ENCODE assay signal across 8 cellular contexts in genomic region chrX:132022115-132022862, GRCh38. TPM values are rescaled to one million over a fixed set of nuclear protein-coding genes. Genes with fewer than 3 reads are reported as not detected.
DNase-seq lines count a peak whose midpoint lies in the region; ATAC-seq and TF ChIP-seq lines count a peak whose summit lies in the region.

No MANE protein-coding gene starts in this region.

- H3K36me3 ChIP-seq in SK-N-SH (replicated peaks in 1 of 2; ENCODE audit: control insufficient read depth in 1 of 2, insufficient read depth in 2 of 2, low read length in 1 of 2) (no peaks in the 10 kb centered on the region), endocrine pancreas (ENCODE audit: control insufficient read depth, insufficient read depth, low read length) (no peaks in the 10 kb centered on the region), neuron (ENCODE audit: insufficient read depth, low read length) (no peaks in the 10 kb centered on the region)

- POLR2A ChIA-PET in SK-N-SH (lab: Yijun Ruan, JAX), result no interaction called here

- CTCF ChIA-PET in SK-N-SH (lab: Yijun Ruan, JAX), result interaction anchor here (0.8 to 1.1 kb wide), 3 partner anchors 49 to 197 kb away, joined by 3 to 5 read pairs (median 3); partner anchors contain the start of gene RAP2C

- H3K9me2 ChIP-seq in SK-N-SH, result no peaks in the 10 kb centered on the region

- WGBS in SK-N-SH (ENCODE audit: low lambda C conversion rate), result 8% methylated on average over 11 of the region's 19 CpGs

- H3K27me3 ChIP-seq in SK-N-SH (ENCODE audit: insufficient read depth) (peaks cover 15% of the 10 kb centered on the region; the same call in 1 of the 2 replicates), endocrine pancreas (ENCODE audit: control insufficient read depth, insufficient read depth, low read length) (no peaks in the 10 kb centered on the region), neuron (ENCODE audit: insufficient read depth, low read length) (peaks cover 12% of the 10 kb centered on the region)

- peak overlapping the region; percentile 63 to 73 for H3K4me3 ChIP-seq in SK-N-SH (ENCODE audit: low read depth in 2 of 2, low read length in 1 of 2)
- peak overlapping the region; percentile 43 for H3K4me3 ChIP-seq in endocrine pancreas (ENCODE audit: control insufficient read depth, insufficient read depth, low read length)
- H3K4me3 ChIP-seq in neuron (ENCODE audit: low read length), result peak overlapping the region; percentile 61

- H2AFZ ChIP-seq in SK-N-SH (ENCODE audit: low read depth), result peak overlapping the region; percentile 85
- H2AFZ ChIP-seq in neuron (ENCODE audit: low read depth, low read length), result peak overlapping the region; percentile 74

- H3K27ac ChIP-seq in SK-N-SH (ENCODE audit: low read depth in 2 of 2, low read length in 1 of 2), result no peak overlapping the region

- no peak for TF ChIP-seq EP300 in SK-N-SH (IDR thresholded peaks at IDR 0.05; ENCODE audit: borderline replicate concordance in 1 of 2, low read depth in 1 of 2, low read length in 1 of 2)

- H3K4me1 ChIP-seq in SK-N-SH (ENCODE audit: control insufficient read depth in 1 of 2, insufficient read depth in 2 of 2, low read depth in 1 of 2, low read length in 1 of 2), result peaks cover 0 to 4% of the 10 kb centered on the region in 2 experiments; a peak in 1 of 4 replicates
- H3K4me1 ChIP-seq in endocrine pancreas (ENCODE audit: control insufficient read depth, insufficient read depth, low read length), result no peaks in the 10 kb centered on the region
- H3K4me1 ChIP-seq in neuron (ENCODE audit: insufficient read depth, low read length), result peaks cover 4% of the 10 kb centered on the region

- no peaks in the 10 kb centered on the region for H3K79me2 ChIP-seq in SK-N-SH (ENCODE audit: insufficient read depth)

- DNase-seq in SK-N-SH, result peak; percentile 19
- DNase-seq in midbrain (lab: John Stamatoyannopoulos, UW), result no peak
- no peak for DNase-seq in UCSD-AML1 (lab: John Stamatoyannopoulos, UW; ENCODE audit: unreplicated experiment)

- peak overlapping the region; percentile 89 for H3K4me2 ChIP-seq in SK-N-SH

- peak; percentile 34; the same call in 1 of the 2 replicates for TF ChIP-seq RAD21 in SK-N-SH (IDR thresholded peaks at IDR 0.05; ENCODE audit: low read length)

- no peaks in the 10 kb centered on the region for H3F3A ChIP-seq in SK-N-SH (replicated peaks; ENCODE audit: insufficient read depth)

- H4K20me1 ChIP-seq in SK-N-SH (ENCODE audit: insufficient read depth), result no peaks in the 10 kb centered on the region

- peak; percentile 22; the same call in 1 of the 2 replicates for TF ChIP-seq CTCF in GM12874 (IDR thresholded peaks at IDR 0.05; ENCODE audit: insufficient read depth, low read depth, low read length)
- peak; percentile 57 for TF ChIP-seq CTCF in SK-N-SH (IDR thresholded peaks at IDR 0.05)

- peak; percentile 18 for ATAC-seq in HG02759 (IDR thresholded peaks at IDR 0.05; ENCODE audit: unreplicated experiment)
- no peak for ATAC-seq in HG02798 (IDR thresholded peaks at IDR 0.05; ENCODE audit: poor library complexity, unreplicated experiment)

- H3K9ac ChIP-seq in SK-N-SH, result peak overlapping the region; percentile 63; the same call in 1 of the 2 replicates
- no peak overlapping the region for H3K9ac ChIP-seq in endocrine pancreas (ENCODE audit: control insufficient read depth, insufficient read depth, low read length)

- no peaks in the 10 kb centered on the region for H3K9me3 ChIP-seq in SK-N-SH
- no peaks in the 10 kb centered on the region for H3K9me3 ChIP-seq in endocrine pancreas (ENCODE audit: control insufficient read depth, low read length)
- no peaks in the 10 kb centered on the region for H3K9me3 ChIP-seq in neuron (ENCODE audit: low read length)

TF ChIP-seq in SK-N-SH, 30 proteins besides CTCF, POLR2A, EP300 and RAD21:
- TF ChIP-seq USF2 (IDR thresholded peaks at IDR 0.05; ENCODE audit: borderline replicate concordance, low read depth, low read length) (no peak), RCOR1 (IDR thresholded peaks at IDR 0.05; ENCODE audit: low read length) (no peak), SMC3 (IDR thresholded peaks at IDR 0.05; ENCODE audit: low read depth, low read length) (peak; percentile 16; the same call in 1 of the 2 replicates), RFX5 (IDR thresholded peaks at IDR 0.05; ENCODE audit: low read length) (no peak)
TF ChIP-seq in SK-N-SH: peak in this region for 1.

RNA-seq across cellular contexts. Expression of gene STK26, which starts 0.8 kb away (rescaled TPM):
- polyA plus RNA-seq in SK-N-SH (2012; rRNA removed), result 3.5 and 4.4 TPM in 2 replicates
- 5.6 and 6.5 TPM in 2 replicates for polyA plus RNA-seq in SK-N-SH (2012; cell fraction: cytosol; rRNA removed)
- 1.6 and 3.8 TPM in 2 replicates for polyA plus RNA-seq in SK-N-SH (2012; cell fraction: nucleus; rRNA removed)
